Comparison of ENCODE assay signal across 29 cellular contexts in the genomic region with DNA sequence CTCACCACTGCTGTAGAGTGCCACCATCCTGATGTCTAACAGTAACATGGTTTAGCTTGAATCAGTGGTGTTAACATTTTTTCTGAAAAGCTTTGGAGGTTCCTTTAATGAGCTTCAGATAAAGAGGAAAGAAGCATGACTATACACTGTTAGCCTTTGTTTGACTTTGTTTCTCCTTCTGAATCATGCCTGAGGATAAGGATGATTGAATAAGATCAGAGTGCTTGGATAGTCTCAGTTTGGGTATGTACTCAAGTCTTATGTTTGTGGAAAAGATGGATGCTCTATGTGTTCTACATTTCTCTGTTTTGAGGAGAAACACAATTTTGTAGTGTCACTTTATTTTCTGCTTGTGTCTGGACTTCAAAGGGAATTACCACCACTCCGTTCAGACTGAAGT. TPM values are rescaled to one million over a fixed set of nuclear protein-coding genes. Genes with fewer than 3 reads are reported as not detected.
A peak's percentile ranks its signal among the peaks of the same experiment; 100 is the strongest.
DNase-seq lines count a peak whose midpoint lies in the region; ATAC-seq, FAIRE-seq and TF ChIP-seq lines count a peak whose summit lies in the region.
"Had no signal": no experiment of that assay in that cellular context is flagged by ENCODE, and none has a peak within 500 bp of the region (broad histone marks: within the 10 kb centered on the region; RNA-seq: fewer than 3 reads in every experiment).

No MANE protein-coding gene starts in this region.

- peaks cover 34% of the 10 kb centered on the region; the same call in 2 of the 3 replicates for H3K36me3 Mint-ChIP-seq in GM23338 (ENCODE audit: low read depth)
- H3K36me3 Mint-ChIP-seq in astrocyte (ENCODE audit: low read depth, unreplicated experiment): peaks cover 5% of the 10 kb centered on the region

- no peak for TF ChIP-seq EP300 in upper lobe of left lung (IDR thresholded peaks at IDR 0.05)

- H4K20me1 ChIP-seq in DOHH2 (ENCODE audit: control insufficient read depth, insufficient read depth, low read depth, low read length): no peaks in the 10 kb centered on the region
- H4K20me1 ChIP-seq in GM23338 (replicated peaks; ENCODE audit: insufficient read depth): peaks cover 5% of the 10 kb centered on the region
- H4K20me1 ChIP-seq in astrocyte (ENCODE audit: insufficient read depth, low read length): peaks cover 16% of the 10 kb centered on the region

- H3K9me3 ChIP-seq in DOHH2 (ENCODE audit: control insufficient read depth, insufficient read depth, low read length): no peaks in the 10 kb centered on the region
- no peaks in the 10 kb centered on the region for H3K9me3 ChIP-seq in astrocyte (ENCODE audit: insufficient read depth, low read depth, low read length)
- H3K9me3 ChIP-seq in psoas muscle: no peaks in the 10 kb centered on the region
- H3K9me3 ChIP-seq in upper lobe of left lung: no peaks in the 10 kb centered on the region
- H3K9me3 ChIP-seq: breast epithelium, stomach, thyroid gland had no signal

- no peaks in the 10 kb centered on the region for H3K9me2 ChIP-seq in DOHH2 (replicated peaks; ENCODE audit: control insufficient read depth, low read length)
- no peaks in the 10 kb centered on the region for H3K9me2 ChIP-seq in GM23338 (ENCODE audit: insufficient read depth)

- H3K27me3 Mint-ChIP-seq in GM23338 (ENCODE audit: insufficient read depth, low read depth, poor library complexity) (peaks cover 2% of the 10 kb centered on the region), astrocyte (ENCODE audit: low read depth, unreplicated experiment) (no peaks in the 10 kb centered on the region)
- H3K27me3 Mint-ChIP-seq: activated naive CD4-positive, alpha-beta T cell treated with anti-CD3 and anti-CD28 coated beads, Interleukin-2, amount 50 U/mL, for 24 hours had no signal

- peaks cover 81% of the 10 kb centered on the region for H3K4me1 ChIP-seq in DOHH2 (ENCODE audit: control insufficient read depth, low read length)
- H3K4me1 ChIP-seq in GM23338 (ENCODE audit: insufficient read depth): no peaks in the 10 kb centered on the region
- peaks cover 6% of the 10 kb centered on the region for H3K4me1 ChIP-seq in astrocyte (ENCODE audit: insufficient read depth, low read length)
- no peaks in the 10 kb centered on the region for H3K4me1 ChIP-seq in psoas muscle
- H3K4me1 ChIP-seq in upper lobe of left lung: peaks cover 0 to 5% (median 0%) of the 10 kb centered on the region in 4 donors
- H3K4me1 ChIP-seq: breast epithelium, thyroid gland had no signal

- H3K36me3 ChIP-seq in DOHH2 (ENCODE audit: control insufficient read depth, low read length) (peaks cover 83% of the 10 kb centered on the region), GM23338 (ENCODE audit: insufficient read depth) (peaks cover 25% of the 10 kb centered on the region), astrocyte (ENCODE audit: insufficient read depth, low read length) (peaks cover 43% of the 10 kb centered on the region), psoas muscle (ENCODE audit: insufficient read depth in 1 of 2, low read depth in 1 of 2) (peaks cover 5 to 90% of the 10 kb centered on the region in 2 donors), upper lobe of left lung (peaks cover 12 to 82% (median 24%) of the 10 kb centered on the region in 4 donors)

- H3K4me3 Mint-ChIP-seq in GM23338: no peak overlapping the region
- H3K4me3 Mint-ChIP-seq in astrocyte (ENCODE audit: unreplicated experiment): no peak overlapping the region
- H3K4me3 Mint-ChIP-seq: activated CD8-positive, alpha-beta T cell treated with anti-CD3 and anti-CD28 coated beads, Interleukin-2, amount 10 ng/mL, durations not matched to agents 7 days and 5 days; activated naive CD4-positive, alpha-beta T cell treated with anti-CD3 and anti-CD28 coated beads, Interleukin-2, amount 50 U/mL, for 24 hours; CD8-positive, alpha-beta T cell had no signal

- H3K9me3 Mint-ChIP-seq in GM23338 (no peaks in the 10 kb centered on the region), astrocyte (ENCODE audit: unreplicated experiment) (no peaks in the 10 kb centered on the region)
- H3K9me3 Mint-ChIP-seq: activated naive CD4-positive, alpha-beta T cell treated with anti-CD3 and anti-CD28 coated beads, Interleukin-2, amount 50 U/mL, for 24 hours; activated T-helper 2 cell treated with anti-CD3 and anti-CD28 coated beads, Interferon-gamma antibody, Interleukin-2, Interleukin-4, amounts not matched to agents 10 μg/mL and 5 μg/mL and 100 μg/mL, durations not matched to agents 14 hours and 24 hours and 36 hours; CD8-positive, alpha-beta T cell had no signal

- no peak for TF ChIP-seq POLR2A in upper lobe of left lung (IDR thresholded peaks at IDR 0.05)

- no peak for FAIRE-seq in astrocyte (lab: Jason Lieb, UNC)
- FAIRE-seq: H1 had no signal

- H3K9ac ChIP-seq in astrocyte (ENCODE audit: low read length): no peak overlapping the region

- DNase-seq in GM23338 (ENCODE audit: low spot score) (no peak), astrocyte (ENCODE audit: low read depth) (peak; percentile 14), kidney tubule cell (ENCODE audit: low spot score) (peak; percentile 60), NAMALWA (ENCODE audit: low spot score) (no peak), psoas muscle (no peak), upper lobe of left lung (no peak)
- DNase-seq: activated CD4-positive, alpha-beta T cell treated with anti-CD3 and anti-CD28 coated beads for 4 hours; activated CD8-positive, alpha-beta T cell treated with anti-CD3 and anti-CD28 coated beads, Interleukin-2, amount 10 ng/mL, durations not matched to agents 7 days and 5 days; amygdala; CD8-positive, alpha-beta T cell; hippocampal formation; KG1; mesendoderm; MM.1S; NCI-H1417 treated with DMSO at 0.1 percent for 48 hours; NCI-H226; NCI-H69; posterior cingulate gyrus; SHP77; stimulated activated CD8-positive, alpha-beta memory T cell treated with anti-CD3 and anti-CD28 coated beads, Interleukin-4, amount 100 ng/mL, for 48 hours; stomach; thyroid gland had no signal

- intact Hi-C loops in psoas muscle (cut with DNase I): no loop called here

- H3K27me3 ChIP-seq in DOHH2 (ENCODE audit: control insufficient read depth, low read length) (no peaks in the 10 kb centered on the region), GM23338 (ENCODE audit: insufficient read depth) (no peaks in the 10 kb centered on the region), astrocyte (ENCODE audit: insufficient read depth, low read length) (no peaks in the 10 kb centered on the region), psoas muscle (ENCODE audit: insufficient read depth in 3 of 3, low read length in 2 of 3) (no peaks in the 10 kb centered on the region), upper lobe of left lung (no peaks in the 10 kb centered on the region)
- H3K27me3 ChIP-seq: breast epithelium, stomach, thyroid gland had no signal

- H3K27ac Mint-ChIP-seq in GM23338: 0 out of 2 replicates have a peak overlapping the region, but pooled peaks have one; percentile 5
- no peak overlapping the region for H3K27ac Mint-ChIP-seq in astrocyte (ENCODE audit: unreplicated experiment)
- H3K27ac Mint-ChIP-seq: activated CD8-positive, alpha-beta T cell treated with anti-CD3 and anti-CD28 coated beads, Interleukin-2, amount 10 ng/mL, durations not matched to agents 7 days and 5 days; activated naive CD4-positive, alpha-beta T cell treated with anti-CD3 and anti-CD28 coated beads, Interleukin-2, amount 50 U/mL, for 24 hours; activated T-helper 2 cell treated with anti-CD3 and anti-CD28 coated beads, Interferon-gamma antibody, Interleukin-2, Interleukin-4, amounts not matched to agents 10 μg/mL and 5 μg/mL and 100 μg/mL, durations not matched to agents 14 hours and 24 hours and 36 hours; CD8-positive, alpha-beta T cell had no signal

- peak overlapping the region; percentile 80 for H3K4me2 ChIP-seq in DOHH2 (ENCODE audit: low read length)
- no peak overlapping the region for H3K4me2 ChIP-seq in GM23338
- H3K4me2 ChIP-seq in astrocyte (ENCODE audit: low read length): peak overlapping the region; percentile 7

- H3K4me1 Mint-ChIP-seq in GM23338 (peaks cover 2% of the 10 kb centered on the region; the same call in 2 of the 3 replicates), astrocyte (ENCODE audit: low read depth, unreplicated experiment) (peaks cover 9% of the 10 kb centered on the region)

- peaks cover 41% of the 10 kb centered on the region for H3F3A ChIP-seq in DOHH2 (ENCODE audit: control insufficient read depth, insufficient read depth)
- H3F3A ChIP-seq in GM23338 (replicated peaks; ENCODE audit: low read depth): no peaks in the 10 kb centered on the region

- H2AFZ ChIP-seq in GM23338 (no peak overlapping the region), astrocyte (ENCODE audit: low read depth, low read length) (no peak overlapping the region)

- H3K27ac ChIP-seq in DOHH2 (ENCODE audit: low read depth, low read length): peak overlapping the region; percentile 94
- H3K27ac ChIP-seq in GM23338 (ENCODE audit: low read depth): no peak overlapping the region
- peak overlapping the region; percentile 24 for H3K27ac ChIP-seq in astrocyte (ENCODE audit: low read depth, low read length)
- H3K27ac ChIP-seq in psoas muscle: no peak overlapping the region
- no peak overlapping the region for H3K27ac ChIP-seq in upper lobe of left lung
- H3K27ac ChIP-seq: breast epithelium, stomach, thyroid gland had no signal

- H3K79me2 ChIP-seq in DOHH2 (ENCODE audit: control insufficient read depth, low read length) (peaks cover 12% of the 10 kb centered on the region; the same call in 1 of the 2 replicates), GM23338 (replicated peaks; ENCODE audit: insufficient read depth) (peaks cover 13% of the 10 kb centered on the region; the same call in 1 of the 2 replicates), astrocyte (ENCODE audit: insufficient read depth, low read length) (peaks cover 8% of the 10 kb centered on the region)

- peak overlapping the region; percentile 56 for H3K4me3 ChIP-seq in DOHH2 (ENCODE audit: low read length)
- H3K4me3 ChIP-seq in GM23338: no peak overlapping the region
- H3K4me3 ChIP-seq in astrocyte (ENCODE audit: insufficient read depth, low read depth, low read length): no peak overlapping the region
- no peak overlapping the region for H3K4me3 ChIP-seq in psoas muscle
- no peak overlapping the region for H3K4me3 ChIP-seq in upper lobe of left lung
- H3K4me3 ChIP-seq: breast epithelium, stomach, thyroid gland had no signal

- 68 to 79% (median 75%) methylated on average over 1 of the region's 1 CpG for WGBS in psoas muscle, 3 donors
- WGBS in upper lobe of left lung, 2 donors: 79 to 96% methylated on average over 1 of the region's 1 CpG

- no peak for TF ChIP-seq CTCF in DOHH2 (IDR thresholded peaks at IDR 0.05; ENCODE audit: low read depth, low read length, poor library complexity, severe bottlenecking)
- TF ChIP-seq CTCF in GM23338 (conservative IDR thresholded peaks at IDR 0.05; ENCODE audit: low read depth in 2 of 2): no peak
- no peak for TF ChIP-seq CTCF in astrocyte (IDR thresholded peaks at IDR 0.05; ENCODE audit: insufficient read depth, low read depth, low read length)
- no peak for TF ChIP-seq CTCF in psoas muscle (IDR thresholded peaks at IDR 0.05)
- no peak for TF ChIP-seq CTCF in upper lobe of left lung (IDR thresholded peaks at IDR 0.05)

- ATAC-seq in GM23338 (no peak), psoas muscle (no peak), upper lobe of left lung (ENCODE audit: low FRiP score in 2 of 2) (no peak), HG02852 (IDR thresholded peaks at IDR 0.05; ENCODE audit: unreplicated experiment) (no peak)
- ATAC-seq: activated CD8-positive, alpha-beta T cell treated with anti-CD3 and anti-CD28 coated beads, Interleukin-2, amount 10 ng/mL, durations not matched to agents 7 days and 5 days; CD8-positive, alpha-beta T cell; sciatic nerve had no signal

RNA-seq across cellular contexts. Expression of a gene that starts 42.0 kb away (rescaled TPM):
- total RNA-seq in GM23338 (2014; rRNA removed; shearing (Covaris generic)): 71.0 and 94.4 TPM in 2 replicates
- polyA plus RNA-seq in GM23338 (2016; fragmentation: Nextera tagmentation; extraction: Ambion mirVana): 16.8 and 19.6 TPM in 2 replicates
- 54.3 and 60.8 TPM in 2 replicates for total RNA-seq in astrocyte
- total RNA-seq in psoas muscle: 10 to 100 TPM; 29.9 to 42.6 (median 34.6) TPM
- 10 to 100 TPM in 1 of 3 donors, 1 to 10 TPM in 2; 6.2 to 17.6 (median 7.5) TPM for polyA plus RNA-seq in psoas muscle
- 10 to 100 TPM; 22.4 to 52.0 (median 39.5) TPM for total RNA-seq in upper lobe of left lung

Comparison
In these comparisons a context has a peak if more than half of its experiments do, and no peak if none do; other contexts are left out.
1. H3K27ac ChIP-seq: peak in DOHH2 (single experiment) and astrocyte (single experiment); none in GM23338 (single experiment), psoas muscle (single experiment) and upper lobe of left lung (0 of 4).
2. DNase-seq: peak in astrocyte (single experiment) and kidney tubule cell (single experiment); none in GM23338 (single experiment), NAMALWA (single experiment), psoas muscle (0 of 2) and upper lobe of left lung (0 of 2).